ENCODE assay signal across 8 cellular contexts in genomic region chr15:67174864-67175573, GRCh38.
A peak's percentile ranks its signal among the peaks of the same experiment; 100 is the strongest.
DNase-seq lines count a peak whose midpoint lies in the region; ATAC-seq and TF ChIP-seq lines count a peak whose summit lies in the region.

No MANE protein-coding gene starts in this region.

- peaks cover 2% of the 10 kb centered on the region; the same call in 1 of the 2 replicates for H3K4me1 ChIP-seq in HEK293 (ENCODE audit: control insufficient read depth, insufficient read depth, low read length)

- H3K4me3 ChIP-seq in HEK293 (ENCODE audit: low read depth, low read length) (no peak overlapping the region), fibroblast of villous mesenchyme (ENCODE audit: low read depth, low read length) (no peak overlapping the region)

- H3K27ac ChIP-seq in HEK293 (ENCODE audit: extremely low read depth, low read depth, low read length) = no peak overlapping the region

- CTCF ChIA-PET in HEK293 (lab: Yijun Ruan, JAX) = interaction anchor here (0.5 to 0.8 kb wide), 2 partner anchors 20 to 228 kb away, joined by 3 read pairs; no protein-coding TSS in a partner anchor

- peak; percentile 86 for DNase-seq in SW480 (ENCODE audit: low spot score)
- peak; percentile 52 for DNase-seq in fibroblast of villous mesenchyme (ENCODE audit: low read depth)
- DNase-seq in stimulated activated CD4-positive, alpha-beta T cell treated with anti-CD3 and anti-CD28 coated beads, Interleukin-1b, Interleukin-23, amount 100 ng/mL, for 48 hours = peak; percentile 35
- no peak for DNase-seq in stimulated activated CD8-positive, alpha-beta memory T cell treated with anti-CD3 and anti-CD28 coated beads, Interleukin-4, amount 100 ng/mL, for 48 hours
- DNase-seq in DMS 273 (lab: John Stamatoyannopoulos, UW; ENCODE audit: unreplicated experiment) = no peak

- POLR2A ChIA-PET in HEK293 (lab: Yijun Ruan, JAX) = interaction anchor here (1.1 kb wide), 1 partner anchor 111 kb away, joined by 4 read pairs; no protein-coding TSS in a partner anchor

- TF ChIP-seq CTCF in HEK293 (tag by site-specific recombination; IDR thresholded peaks at IDR 0.05) = no peak
- no peak for TF ChIP-seq CTCF in fibroblast of villous mesenchyme (IDR thresholded peaks at IDR 0.05; ENCODE audit: insufficient read depth, low read depth, low read length)

- peaks cover 4 to 54% of the 10 kb centered on the region in 2 experiments; a peak in 2 of 3 replicates for H3K36me3 ChIP-seq in HEK293 (ENCODE audit: control insufficient read depth in 2 of 2, insufficient read depth in 1 of 2, low read length in 2 of 2)

- no peaks in the 10 kb centered on the region for H3K9me3 ChIP-seq in HEK293 (ENCODE audit: control insufficient read depth, insufficient read depth, low read depth, low read length)

- ATAC-seq in HG03135 (IDR thresholded peaks at IDR 0.05; ENCODE audit: unreplicated experiment) = no peak
- ATAC-seq in HG03039 (IDR thresholded peaks at IDR 0.05; ENCODE audit: unreplicated experiment) = no peak

TF ChIP-seq in HEK293, 187 proteins besides CTCF, POLR2A, EP300 and RAD21 (continues in another document):
- TF ChIP-seq OSR2 (tag by site-specific recombination; IDR thresholded peaks at IDR 0.05) = peak; percentile 96
- TF ChIP-seq SP7 (tag by site-specific recombination; IDR thresholded peaks at IDR 0.05) = peak; percentile 92
- TF ChIP-seq WT1 (tag by site-specific recombination; IDR thresholded peaks at IDR 0.05) = peak; percentile 20
- TF ChIP-seq ZNF660 (tag by site-specific recombination; IDR thresholded peaks at IDR 0.05) = no peak
- TF ChIP-seq ZNF138 (tag by site-specific recombination; IDR thresholded peaks at IDR 0.05; ENCODE audit: borderline replicate concordance) = no peak
- no peak for TF ChIP-seq ZNF426 (tag by site-specific recombination; IDR thresholded peaks at IDR 0.05)
- TF ChIP-seq ZNF280D (tag by site-specific recombination; IDR thresholded peaks at IDR 0.05) = no peak
- TF ChIP-seq MEIS1 (CRISPR knock-in tag; IDR thresholded peaks at IDR 0.05; ENCODE audit: borderline replicate concordance) = no peak
- TF ChIP-seq ZBTB10 (tag by site-specific recombination; IDR thresholded peaks at IDR 0.05) = 0 out of 2 replicates have a peak, but pooled peaks have one; percentile 33
- TF ChIP-seq ZNF629 (tag by site-specific recombination; IDR thresholded peaks at IDR 0.05) = peak; percentile 32; the same call in 1 of the 2 replicates
- no peak for TF ChIP-seq ZNF626 (tag by site-specific recombination; IDR thresholded peaks at IDR 0.05)
- TF ChIP-seq ZNF830 (tag by site-specific recombination; IDR thresholded peaks at IDR 0.05; ENCODE audit: low read depth) = no peak
- peak; percentile 78 for TF ChIP-seq PRDM1 (tag by site-specific recombination; IDR thresholded peaks at IDR 0.05)
- no peak for TF ChIP-seq MZF1 (tag by site-specific recombination; IDR thresholded peaks at IDR 0.05; ENCODE audit: borderline replicate concordance)
- TF ChIP-seq ZBTB17 (tag by site-specific recombination; IDR thresholded peaks at IDR 0.05) = peak; percentile 65
- TF ChIP-seq ZNF561 (tag by site-specific recombination; IDR thresholded peaks at IDR 0.05; ENCODE audit: borderline replicate concordance) = no peak
- no peak for TF ChIP-seq ZNF155 (tag by site-specific recombination; IDR thresholded peaks at IDR 0.05)
- TF ChIP-seq ZNF354C (tag by site-specific recombination; IDR thresholded peaks at IDR 0.05; ENCODE audit: borderline replicate concordance, low read depth) = no peak
- TF ChIP-seq KLF17 (tag by site-specific recombination; IDR thresholded peaks at IDR 0.05) = peak; percentile 96
- TF ChIP-seq ZNF398 (tag by site-specific recombination; IDR thresholded peaks at IDR 0.05) = peak; percentile 98
- no peak for TF ChIP-seq ZBTB8A (tag by site-specific recombination; IDR thresholded peaks at IDR 0.05)
- TF ChIP-seq TCF7L2 (IDR thresholded peaks at IDR 0.05; ENCODE audit: borderline replicate concordance, low read depth, low read length) = no peak
- TF ChIP-seq PATZ1 (tag by site-specific recombination; IDR thresholded peaks at IDR 0.05) = peak; percentile 35; the same call in 1 of the 2 replicates
- TF ChIP-seq SETDB1 (IDR thresholded peaks at IDR 0.05; ENCODE audit: insufficient read length, low read length) = no peak
- TF ChIP-seq ZFP69B (tag by site-specific recombination; IDR thresholded peaks at IDR 0.05) = peak; percentile 87

Comparison
In these comparisons a context has a peak if more than half of its experiments do, and no peak if none do; other contexts are left out.
1. DNase-seq: peak in SW480 (single experiment), fibroblast of villous mesenchyme (single experiment) and stimulated activated CD4-positive, alpha-beta T cell treated with anti-CD3 and anti-CD28 coated beads, Interleukin-1b, Interleukin-23, amount 100 ng/mL, for 48 hours (single experiment); none in stimulated activated CD8-positive, alpha-beta memory T cell treated with anti-CD3 and anti-CD28 coated beads, Interleukin-4, amount 100 ng/mL, for 48 hours (single experiment) and DMS 273 (single experiment).